In the genomic region with DNA sequence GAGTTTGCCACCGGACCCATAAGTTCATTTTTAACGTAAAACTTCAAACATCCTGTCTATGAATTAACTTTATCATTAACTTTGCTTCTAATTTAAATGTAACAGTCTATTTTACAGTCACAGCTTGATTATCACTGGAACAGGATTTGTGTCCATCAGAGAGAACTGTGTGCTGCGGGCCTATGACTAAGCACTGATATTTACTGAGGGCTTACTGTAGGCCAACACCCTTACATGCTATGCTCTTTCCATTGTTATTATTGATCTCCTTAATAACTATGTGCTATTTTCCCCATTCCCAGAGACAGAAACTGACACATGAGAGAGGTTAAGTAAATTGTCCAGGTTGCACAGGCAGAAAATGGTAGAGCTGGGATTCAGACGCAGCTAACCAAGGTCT, we compare ENCODE assay signal across 20 cellular contexts. TPM values are rescaled to one million over a fixed set of nuclear protein-coding genes. Genes with fewer than 3 reads are reported as not detected.
DNase-seq lines count a peak whose midpoint lies in the region; ATAC-seq and TF ChIP-seq lines count a peak whose summit lies in the region.
"Had no signal": no experiment of that assay in that cellular context is flagged by ENCODE, and none has a peak within 500 bp of the region (broad histone marks: within the 10 kb centered on the region; RNA-seq: fewer than 3 reads in every experiment).

No MANE protein-coding gene starts in this region.

- no peaks in the 10 kb centered on the region for H3K9me3 ChIP-seq in Caco-2
- H3K9me3 ChIP-seq in CD4-positive, alpha-beta memory T cell (ENCODE audit: control insufficient read depth in 1 of 2, low read length in 2 of 2), result no peaks in the 10 kb centered on the region
- H3K9me3 ChIP-seq: A549 had no signal

- no peaks in the 10 kb centered on the region for H3K27me3 ChIP-seq in Caco-2 (replicated peaks; ENCODE audit: control insufficient read depth, insufficient read depth, low read length)
- no peaks in the 10 kb centered on the region for H3K27me3 ChIP-seq in GM23338 (ENCODE audit: insufficient read depth)
- no peaks in the 10 kb centered on the region for H3K27me3 ChIP-seq in CD4-positive, alpha-beta memory T cell (ENCODE audit: insufficient read depth, low read length)

- H3K4me2 ChIP-seq in GM23338, result no peak overlapping the region
- H3K4me2 ChIP-seq: A549 had no signal

- peak overlapping the region; percentile 35 for H3K27ac Mint-ChIP-seq in Caco-2 (ENCODE audit: unreplicated experiment)
- H3K27ac Mint-ChIP-seq in GM23338, result no peak overlapping the region
- peak overlapping the region in 1 of 7 donors; percentile 11 for H3K27ac Mint-ChIP-seq in CD4-positive, alpha-beta memory T cell
- no peak overlapping the region for H3K27ac Mint-ChIP-seq in effector memory CD8-positive, alpha-beta T cell
- H3K27ac Mint-ChIP-seq: CD4-positive, alpha-beta T cell had no signal

- DNase-seq in Caco-2, result no peak
- no peak for DNase-seq in GM23338 (ENCODE audit: low spot score)
- peak; percentile 29 for DNase-seq in SW480 (ENCODE audit: low spot score)
- peak; percentile 54 for DNase-seq in epithelial cell of prostate (ENCODE audit: low read depth, low spot score)
- DNase-seq in LoVo (ENCODE audit: low spot score), result no peak
- no peak for DNase-seq in CD4-positive, alpha-beta memory T cell
- no peak for DNase-seq in hepatic stellate cell (ENCODE audit: low spot score)
- DNase-seq in effector memory CD8-positive, alpha-beta T cell, result no peak
- DNase-seq: AML-193; CD4-positive, alpha-beta T cell; DMS 273 treated with DMSO at 0.1 percent for 48 hours; DMS79 treated with DMSO at 0.1 percent for 48 hours; GF-D8; HCEC 1CT had no signal

- H3K27me3 Mint-ChIP-seq in Caco-2 (ENCODE audit: insufficient read depth, unreplicated experiment), result no peaks in the 10 kb centered on the region
- no peaks in the 10 kb centered on the region for H3K27me3 Mint-ChIP-seq in GM23338 (ENCODE audit: insufficient read depth, low read depth, poor library complexity)
- peaks cover 0 to 4% of the 10 kb centered on the region in 2 donors for H3K27me3 Mint-ChIP-seq in CD4-positive, alpha-beta memory T cell
- H3K27me3 Mint-ChIP-seq in effector memory CD8-positive, alpha-beta T cell, result peaks cover 0 to 10% of the 10 kb centered on the region in 2 donors
- H3K27me3 Mint-ChIP-seq: CD4-positive, alpha-beta T cell had no signal

- H3K4me3 ChIP-seq in Caco-2 (ENCODE audit: low read depth, low read length), result no peak overlapping the region
- H3K4me3 ChIP-seq in GM23338, result no peak overlapping the region
- no peak overlapping the region for H3K4me3 ChIP-seq in CD4-positive, alpha-beta memory T cell (ENCODE audit: low read length in 2 of 2)
- H3K4me3 ChIP-seq: A549 had no signal

- intact Hi-C loops in Caco-2 (cut with micrococcal nuclease; ENCODE audit: unreplicated experiment), result loop anchor here (5.0 kb wide), 1 partner anchor 122 kb away; no protein-coding TSS in a partner anchor
- intact Hi-C loops in CD4-positive, alpha-beta memory T cell (cut with micrococcal nuclease), result no loop called here

- no peaks in the 10 kb centered on the region for H4K20me1 ChIP-seq in GM23338 (replicated peaks; ENCODE audit: insufficient read depth)

- H3K9me3 Mint-ChIP-seq in Caco-2 (ENCODE audit: unreplicated experiment) (no peaks in the 10 kb centered on the region), GM23338 (no peaks in the 10 kb centered on the region)
- no peaks in the 10 kb centered on the region for H3K9me3 Mint-ChIP-seq in CD4-positive, alpha-beta memory T cell
- H3K9me3 Mint-ChIP-seq in effector memory CD8-positive, alpha-beta T cell, result no peaks in the 10 kb centered on the region
- H3K9me3 Mint-ChIP-seq: CD4-positive, alpha-beta T cell had no signal

- CTCF ChIA-PET in Caco-2 (lab: Charles Lee), result interaction anchor here (0.7 to 2.5 kb wide), 2 partner anchors 390 to 426 kb away, joined by 4 to 13 read pairs; no protein-coding TSS in a partner anchor
- CTCF ChIA-PET in CD4-positive, alpha-beta memory T cell (lab: Charles Lee; ENCODE audit: partially characterized antibody), result interaction anchor here (0.7 to 5.9 kb wide), 6 partner anchors 8 to 648 kb away, joined by 3 to 74 read pairs (median 14); no protein-coding TSS in a partner anchor

- H3K4me3 Mint-ChIP-seq in Caco-2 (ENCODE audit: unreplicated experiment) (no peak overlapping the region), GM23338 (no peak overlapping the region)
- no peak overlapping the region for H3K4me3 Mint-ChIP-seq in CD4-positive, alpha-beta memory T cell
- no peak overlapping the region for H3K4me3 Mint-ChIP-seq in effector memory CD8-positive, alpha-beta T cell
- H3K4me3 Mint-ChIP-seq: CD4-positive, alpha-beta T cell had no signal

- H3K79me2 ChIP-seq in GM23338 (replicated peaks; ENCODE audit: insufficient read depth), result no peaks in the 10 kb centered on the region

- H3K4me1 Mint-ChIP-seq in Caco-2 (ENCODE audit: low read depth, unreplicated experiment), result peaks cover 12% of the 10 kb centered on the region
- H3K4me1 Mint-ChIP-seq in GM23338, result peaks cover 6% of the 10 kb centered on the region; the same call in 1 of the 3 replicates
- H3K4me1 Mint-ChIP-seq in CD4-positive, alpha-beta memory T cell, result peaks cover 0 to 4% (median 2%) of the 10 kb centered on the region in 4 donors
- H3K4me1 Mint-ChIP-seq in effector memory CD8-positive, alpha-beta T cell (ENCODE audit: low read depth in 2 of 2), result peaks cover 0 to 2% of the 10 kb centered on the region in 2 donors

- H3F3A ChIP-seq in GM23338 (replicated peaks; ENCODE audit: low read depth), result no peaks in the 10 kb centered on the region

- H3K36me3 ChIP-seq in Caco-2 (ENCODE audit: control insufficient read depth, insufficient read depth, low read length) (no peaks in the 10 kb centered on the region), GM23338 (ENCODE audit: insufficient read depth) (no peaks in the 10 kb centered on the region)
- no peaks in the 10 kb centered on the region for H3K36me3 ChIP-seq in CD4-positive, alpha-beta memory T cell (ENCODE audit: insufficient read depth, low read length)

- no peaks in the 10 kb centered on the region for H3K9me2 ChIP-seq in GM23338 (ENCODE audit: insufficient read depth)

- no peak overlapping the region for H3K27ac ChIP-seq in GM23338 (ENCODE audit: low read depth)
- peak overlapping the region; percentile 72 for H3K27ac ChIP-seq in epithelial cell of prostate
- no peak overlapping the region for H3K27ac ChIP-seq in CD4-positive, alpha-beta memory T cell (ENCODE audit: low read depth, low read length)
- H3K27ac ChIP-seq: 22Rv1, A549, C4-2B, HL-60 had no signal

- H3K4me1 ChIP-seq in Caco-2, result no peaks in the 10 kb centered on the region; the same call in 1 of the 2 replicates
- no peaks in the 10 kb centered on the region for H3K4me1 ChIP-seq in GM23338 (ENCODE audit: insufficient read depth)
- no peaks in the 10 kb centered on the region for H3K4me1 ChIP-seq in CD4-positive, alpha-beta memory T cell (ENCODE audit: insufficient read depth, low read length)
- H3K4me1 ChIP-seq: A549 had no signal

- TF ChIP-seq CTCF in Caco-2 (IDR thresholded peaks at IDR 0.05; ENCODE audit: insufficient read depth in 1 of 2, low read depth in 1 of 2, low read length in 1 of 2, severe bottlenecking in 1 of 2, unreplicated experiment in 1 of 2), result no peak
- TF ChIP-seq CTCF in GM23338 (conservative IDR thresholded peaks at IDR 0.05; ENCODE audit: low read depth in 2 of 2), result no peak

- peak overlapping the region; percentile 29; the same call in 1 of the 2 replicates for H2AFZ ChIP-seq in GM23338

- POLR2A ChIA-PET in Caco-2 (lab: Charles Lee), result no interaction called here
- POLR2A ChIA-PET in CD4-positive, alpha-beta memory T cell (lab: Charles Lee; ENCODE audit: partially characterized antibody), result no interaction called here

- H3K36me3 Mint-ChIP-seq in Caco-2 (ENCODE audit: insufficient read depth, unreplicated experiment) (no peaks in the 10 kb centered on the region), GM23338 (ENCODE audit: low read depth) (no peaks in the 10 kb centered on the region)
- no peaks in the 10 kb centered on the region for H3K36me3 Mint-ChIP-seq in CD4-positive, alpha-beta memory T cell
- no peaks in the 10 kb centered on the region for H3K36me3 Mint-ChIP-seq in effector memory CD8-positive, alpha-beta T cell (ENCODE audit: insufficient read depth)

- ATAC-seq in GM23338, result no peak
- no peak for ATAC-seq in effector memory CD8-positive, alpha-beta T cell (replicated peaks)
- ATAC-seq: A549 had no signal

- BruUV-seq in Caco-2 (replicated peaks; lab: Mats Ljungman, UMichigan), result no TSS peak

TF ChIP-seq in GM23338, 12 proteins besides CTCF, POLR2A, EP300 and RAD21 (continues in another document):
- TF ChIP-seq CREB1 (CRISPR knock-in tag; IDR thresholded peaks at IDR 0.05; ENCODE audit: low read depth), result no peak
- no peak for TF ChIP-seq JUNB (IDR thresholded peaks at IDR 0.05; ENCODE audit: unreplicated experiment)
- TF ChIP-seq REST (IDR thresholded peaks at IDR 0.05; ENCODE audit: unreplicated experiment), result no peak

RNA-seq across cellular contexts. Expression of gene GPR151, which starts 24.0 kb away (rescaled TPM):
- not detected in 2 replicates for total RNA-seq in Caco-2 (2022)
- not detected in 2 replicates for total RNA-seq in GM23338 (2014; rRNA removed; shearing (Covaris generic))
- polyA plus RNA-seq in GM23338 (2016; fragmentation: Nextera tagmentation; extraction: Ambion mirVana), result not detected in 2 replicates
- not detected for total RNA-seq in CD4-positive, alpha-beta memory T cell
- not detected for polyA plus RNA-seq in CD4-positive, alpha-beta memory T cell
- total RNA-seq: CD4-positive, alpha-beta T cell; HT1080 had no signal
- polyA plus RNA-seq: A549, BJ had no signal

Comparison
In these comparisons a context has a peak if more than half of its experiments do, and no peak if none do; other contexts are left out.
1. DNase-seq: peak in SW480 (single experiment) and epithelial cell of prostate (single experiment); none in Caco-2 (0 of 2), GM23338 (single experiment), LoVo (single experiment), CD4-positive, alpha-beta memory T cell (0 of 5), hepatic stellate cell (single experiment) and effector memory CD8-positive, alpha-beta T cell (0 of 3).